11 cellular contexts compared by ENCODE assay signal in genomic region chr12:11780521-11781101, GRCh38.
DNase-seq lines count a peak whose midpoint lies in the region; ATAC-seq and TF ChIP-seq lines count a peak whose summit lies in the region.
"Had no signal": no experiment of that assay in that cellular context is flagged by ENCODE, and none has a peak within 500 bp of the region (broad histone marks: within the 10 kb centered on the region; RNA-seq: fewer than 3 reads in every experiment).

No MANE protein-coding gene starts in this region.

- DNase-seq in islet precursor cell: peak; percentile 54
- no peak for DNase-seq in left lung
- DNase-seq in activated gamma-delta T cell treated with Interleukin-2 at 50 U/mL for 16 hours: no peak
- no peak for DNase-seq in amniotic stem cell (lab: John Stamatoyannopoulos, UW)
- no peak for DNase-seq in ovary
- DNase-seq: NCI-H2171, WERI-Rb-1 had no signal

- 86 to 95% (median 90%) methylated on average over 6 of the region's 6 CpGs for WGBS in ovary, 3 donors

- TF ChIP-seq EP300 in ovary (IDR thresholded peaks at IDR 0.05): no peak

- intact Hi-C loops in left lung (cut with DNase I) (no loop called here), ovary (cut with DNase I) (no loop called here)

- no peak for TF ChIP-seq POLR2A in ovary (IDR thresholded peaks at IDR 0.05)

- H3K4me3 ChIP-seq in left lung (no peak overlapping the region), ovary (no peak overlapping the region)
- H3K4me3 ChIP-seq: cardiac muscle cell had no signal

- H3K36me3 ChIP-seq in left lung (no peaks in the 10 kb centered on the region), ovary (no peaks in the 10 kb centered on the region)
- H3K36me3 ChIP-seq: cardiac muscle cell, WERI-Rb-1 had no signal

- H3K27ac ChIP-seq in left lung (no peak overlapping the region), ovary (no peak overlapping the region)
- H3K27ac ChIP-seq: WERI-Rb-1 had no signal

- H3K9me3 ChIP-seq in left lung (no peaks in the 10 kb centered on the region), ovary (no peaks in the 10 kb centered on the region)

- H3K4me1 ChIP-seq in left lung: peaks cover 0 to 53% of the 10 kb centered on the region in 2 donors
- H3K4me1 ChIP-seq in ovary (ENCODE audit: insufficient read depth): no peaks in the 10 kb centered on the region

- TF ChIP-seq CTCF in left lung (IDR thresholded peaks at IDR 0.05) (no peak), ovary (IDR thresholded peaks at IDR 0.05) (no peak)

- H3K27me3 ChIP-seq in left lung (no peaks in the 10 kb centered on the region), ovary (no peaks in the 10 kb centered on the region)
- H3K27me3 ChIP-seq: cardiac muscle cell had no signal

- ATAC-seq in GM18508 (IDR thresholded peaks at IDR 0.05; ENCODE audit: insufficient read depth, unreplicated experiment): peak; percentile 61
- peak; percentile 31 for ATAC-seq in GM19468 (IDR thresholded peaks at IDR 0.05; ENCODE audit: extremely low read depth, unreplicated experiment)
- peak; percentile 78 for ATAC-seq in HG03139 (IDR thresholded peaks at IDR 0.05; ENCODE audit: unreplicated experiment)
- no peak for ATAC-seq in left lung
